Comparison of ENCODE assay signal across 19 cellular contexts in genomic region chr2:160301420-160301819, GRCh38.
DNase-seq lines count a peak whose midpoint lies in the region; ATAC-seq and TF ChIP-seq lines count a peak whose summit lies in the region.
"Had no signal": no experiment of that assay in that cellular context is flagged by ENCODE, and none has a peak within 500 bp of the region (broad histone marks: within the 10 kb centered on the region; RNA-seq: fewer than 3 reads in every experiment).

No MANE protein-coding gene starts in this region.

- no peak overlapping the region for H3K4me3 Mint-ChIP-seq in activated CD4-positive, alpha-beta T cell treated with anti-CD3 and anti-CD28 coated beads, Interleukin-2, amount 10 ng/mL, durations not matched to agents 7 days and 5 days
- no peak overlapping the region for H3K4me3 Mint-ChIP-seq in central memory CD8-positive, alpha-beta T cell
- H3K4me3 Mint-ChIP-seq in stimulated activated naive CD8-positive, alpha-beta T cell treated with anti-CD3 and anti-CD28 coated beads, Interleukin-15, amount 100 ng/mL, for 72 hours = peak overlapping the region in 1 of 2 donors; percentile 45
- H3K4me3 Mint-ChIP-seq: memory B cell; naive thymus-derived CD4-positive, alpha-beta T cell had no signal

- no peak for TF ChIP-seq CTCF in foreskin keratinocyte (conservative IDR thresholded peaks at IDR 0.05)

- CTCF ChIA-PET in activated CD4-positive, alpha-beta T cell treated with anti-CD3 and anti-CD28 coated beads, Interleukin-2, amount 10 ng/mL, durations not matched to agents 7 days and 5 days (lab: Charles Lee) = interaction anchor here (0.6 to 1.4 kb wide), 3 partner anchors 22 to 1493 kb away, joined by 3 to 4 read pairs (median 3); no protein-coding TSS in a partner anchor

- H3K4me1 Mint-ChIP-seq in activated CD4-positive, alpha-beta T cell treated with anti-CD3 and anti-CD28 coated beads, Interleukin-2, amount 10 ng/mL, durations not matched to agents 7 days and 5 days = peaks cover 52% of the 10 kb centered on the region
- peaks cover 65% of the 10 kb centered on the region for H3K4me1 Mint-ChIP-seq in central memory CD8-positive, alpha-beta T cell
- H3K4me1 Mint-ChIP-seq in stimulated activated naive CD8-positive, alpha-beta T cell treated with anti-CD3 and anti-CD28 coated beads, Interleukin-15, amount 100 ng/mL, for 72 hours = peaks cover 45% of the 10 kb centered on the region
- H3K4me1 Mint-ChIP-seq: memory B cell had no signal

- no peak overlapping the region for H3K27ac Mint-ChIP-seq in activated CD4-positive, alpha-beta T cell treated with anti-CD3 and anti-CD28 coated beads, Interleukin-2, amount 10 ng/mL, durations not matched to agents 7 days and 5 days
- H3K27ac Mint-ChIP-seq in central memory CD8-positive, alpha-beta T cell (ENCODE audit: low read depth) = peak overlapping the region; percentile 65
- H3K27ac Mint-ChIP-seq in stimulated activated naive CD8-positive, alpha-beta T cell treated with anti-CD3 and anti-CD28 coated beads, Interleukin-15, amount 100 ng/mL, for 72 hours = peak overlapping the region in 1 of 2 donors; percentile 88
- H3K27ac Mint-ChIP-seq: memory B cell had no signal

- H3K27me3 Mint-ChIP-seq in activated CD4-positive, alpha-beta T cell treated with anti-CD3 and anti-CD28 coated beads, Interleukin-2, amount 10 ng/mL, durations not matched to agents 7 days and 5 days = no peaks in the 10 kb centered on the region
- H3K27me3 Mint-ChIP-seq in central memory CD8-positive, alpha-beta T cell = no peaks in the 10 kb centered on the region
- H3K27me3 Mint-ChIP-seq in stimulated activated naive CD8-positive, alpha-beta T cell treated with anti-CD3 and anti-CD28 coated beads, Interleukin-15, amount 100 ng/mL, for 72 hours = no peaks in the 10 kb centered on the region
- H3K27me3 Mint-ChIP-seq: memory B cell; naive thymus-derived CD4-positive, alpha-beta T cell had no signal

- no peak for ATAC-seq in central memory CD8-positive, alpha-beta T cell (replicated peaks; ENCODE audit: extremely low read depth, poor library complexity, severe bottlenecking)
- ATAC-seq in stimulated activated naive CD8-positive, alpha-beta T cell treated with anti-CD3 and anti-CD28 coated beads, Interleukin-15, amount 100 ng/mL, for 72 hours = peak; percentile 94
- no peak for ATAC-seq in foreskin keratinocyte
- no peak for ATAC-seq in GM18517 (IDR thresholded peaks at IDR 0.05; ENCODE audit: unreplicated experiment)
- ATAC-seq: naive thymus-derived CD4-positive, alpha-beta T cell had no signal

- no peak overlapping the region for H3K27ac ChIP-seq in foreskin keratinocyte

- H3K9me3 Mint-ChIP-seq in activated CD4-positive, alpha-beta T cell treated with anti-CD3 and anti-CD28 coated beads, Interleukin-2, amount 10 ng/mL, durations not matched to agents 7 days and 5 days = peaks cover 4% of the 10 kb centered on the region
- H3K9me3 Mint-ChIP-seq in central memory CD8-positive, alpha-beta T cell = no peaks in the 10 kb centered on the region
- H3K9me3 Mint-ChIP-seq in stimulated activated naive CD8-positive, alpha-beta T cell treated with anti-CD3 and anti-CD28 coated beads, Interleukin-15, amount 100 ng/mL, for 72 hours = peaks cover 5 to 19% of the 10 kb centered on the region in 2 donors
- H3K9me3 Mint-ChIP-seq: memory B cell had no signal

- H3K36me3 Mint-ChIP-seq in activated CD4-positive, alpha-beta T cell treated with anti-CD3 and anti-CD28 coated beads, Interleukin-2, amount 10 ng/mL, durations not matched to agents 7 days and 5 days (ENCODE audit: low read depth) = peaks cover 70% of the 10 kb centered on the region
- H3K36me3 Mint-ChIP-seq in central memory CD8-positive, alpha-beta T cell (ENCODE audit: insufficient read depth) = peaks cover 33% of the 10 kb centered on the region

- H3K27me3 ChIP-seq in foreskin keratinocyte = no peaks in the 10 kb centered on the region

- H3K4me1 ChIP-seq in foreskin keratinocyte = peaks cover 26% of the 10 kb centered on the region

- peak; percentile 53 for DNase-seq in activated CD4-positive, alpha-beta T cell treated with anti-CD3 and anti-CD28 coated beads for 48 hours
- no peak for DNase-seq in activated CD4-positive, alpha-beta T cell treated with anti-CD3 and anti-CD28 coated beads, Interleukin-2, amount 10 ng/mL, durations not matched to agents 7 days and 5 days
- peak; percentile 17 for DNase-seq in stimulated activated naive CD4-positive, alpha-beta T cell treated with Interleukin-2 at 50 U/mL for 16 hours (lab: John Stamatoyannopoulos, UW)
- no peak for DNase-seq in stimulated activated naive CD4-positive, alpha-beta T cell (lab: John Stamatoyannopoulos, UW)
- no peak for DNase-seq in central memory CD8-positive, alpha-beta T cell (ENCODE audit: low spot score in 2 of 2)
- DNase-seq in stimulated activated naive CD8-positive, alpha-beta T cell treated with anti-CD3 and anti-CD28 coated beads, Interleukin-15, amount 100 ng/mL, for 72 hours = peak in 1 of 2 donors; percentile 51
- no peak for DNase-seq in foreskin keratinocyte
- DNase-seq: C1 segment of cervical spinal cord; DMS153; Karpas-422; kidney glomerular epithelial cell; naive thymus-derived CD4-positive, alpha-beta T cell; NCI-H1092 treated with DMSO at 0.1 percent for 48 hours; NCI-H2107; NCI-H526; SHP77; trophoblast cell had no signal

- POLR2A ChIA-PET in activated CD4-positive, alpha-beta T cell treated with anti-CD3 and anti-CD28 coated beads, Interleukin-2, amount 10 ng/mL, durations not matched to agents 7 days and 5 days (lab: Charles Lee) = no interaction called here

Comparison
In these comparisons a context has a peak if more than half of its experiments do, and no peak if none do; other contexts are left out.
1. DNase-seq: peak in activated CD4-positive, alpha-beta T cell treated with anti-CD3 and anti-CD28 coated beads for 48 hours (single experiment) and stimulated activated naive CD4-positive, alpha-beta T cell treated with Interleukin-2 at 50 U/mL for 16 hours (single experiment); none in activated CD4-positive, alpha-beta T cell treated with anti-CD3 and anti-CD28 coated beads, Interleukin-2, amount 10 ng/mL, durations not matched to agents 7 days and 5 days (single experiment), stimulated activated naive CD4-positive, alpha-beta T cell (0 of 6), central memory CD8-positive, alpha-beta T cell (0 of 2) and foreskin keratinocyte (0 of 2).